ENCODE assay signal across 12 cellular contexts in the genomic region with DNA sequence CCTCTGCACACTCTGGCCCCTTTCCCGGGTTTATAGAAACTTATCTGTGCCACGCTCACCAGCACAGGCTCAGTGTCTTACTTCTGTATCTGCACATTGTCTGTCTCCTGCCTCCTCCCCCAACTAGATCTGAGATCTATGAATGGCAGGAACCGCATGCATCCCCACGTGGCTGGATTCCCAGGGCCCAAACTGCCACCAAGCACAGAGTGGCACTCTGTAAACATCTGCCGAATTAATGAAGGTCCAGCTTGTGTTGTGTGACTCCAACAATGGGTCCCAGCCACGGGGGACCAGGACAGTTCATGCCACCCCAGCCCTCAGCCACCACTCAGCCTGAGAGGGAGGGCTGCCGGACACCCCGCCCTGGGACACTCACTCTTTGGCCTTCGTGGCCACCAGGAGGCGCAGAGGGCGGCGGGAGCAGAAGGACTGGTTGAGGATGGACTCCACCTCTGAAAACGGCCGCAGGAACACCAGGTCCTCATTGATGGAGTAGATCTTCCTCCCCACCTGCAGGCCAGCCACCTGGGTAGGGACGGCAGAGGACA.
A peak's percentile ranks its signal among the peaks of the same experiment; 100 is the strongest.
DNase-seq lines count a peak whose midpoint lies in the region; ATAC-seq and TF ChIP-seq lines count a peak whose summit lies in the region.
"Had no signal": no experiment of that assay in that cellular context is flagged by ENCODE, and none has a peak within 500 bp of the region (broad histone marks: within the 10 kb centered on the region; RNA-seq: fewer than 3 reads in every experiment).

No MANE protein-coding gene starts in this region.

- intact Hi-C loops in left ventricle myocardium superior (cut with micrococcal nuclease) (loop anchor here (5.0 kb wide), 1 partner anchor 246 kb away; no protein-coding TSS in a partner anchor), left ventricle myocardium inferior (cut with micrococcal nuclease) (loop anchor here (5.0 kb wide), 1 partner anchor 251 kb away; no protein-coding TSS in a partner anchor)

- ATAC-seq in left ventricle myocardium superior = peak; percentile 10
- no peak for ATAC-seq in HG03439 (IDR thresholded peaks at IDR 0.05; ENCODE audit: unreplicated experiment)
- ATAC-seq in HG02884 (IDR thresholded peaks at IDR 0.05; ENCODE audit: unreplicated experiment) = no peak

- peaks cover 11% of the 10 kb centered on the region for H3K4me1 ChIP-seq in left ventricle myocardium inferior

- no peak overlapping the region for H3K27ac Mint-ChIP-seq in type B pancreatic cell
- H3K27ac Mint-ChIP-seq in progenitor cell of endocrine pancreas = no peak overlapping the region

- H3K27me3 ChIP-seq in left ventricle myocardium inferior (ENCODE audit: low read depth) = no peaks in the 10 kb centered on the region

- no peak overlapping the region for H3K4me3 Mint-ChIP-seq in type B pancreatic cell
- H3K4me3 Mint-ChIP-seq in progenitor cell of endocrine pancreas (ENCODE audit: low read depth) = no peak overlapping the region
- H3K4me3 Mint-ChIP-seq: nephron had no signal

- peaks cover 7% of the 10 kb centered on the region for H3K36me3 Mint-ChIP-seq in type B pancreatic cell
- peaks cover 2% of the 10 kb centered on the region for H3K36me3 Mint-ChIP-seq in progenitor cell of endocrine pancreas (ENCODE audit: insufficient read depth)

- in situ Hi-C loops in SK-MEL-5 (cut with HindIII; ENCODE audit: low pct_unique_long_range_greater_than_20kb, low sequenced_read_pairs) = no loop called here

- peaks cover 4% of the 10 kb centered on the region for H3K4me1 Mint-ChIP-seq in type B pancreatic cell (ENCODE audit: unreplicated experiment)
- H3K4me1 Mint-ChIP-seq in progenitor cell of endocrine pancreas (ENCODE audit: low read depth) = no peaks in the 10 kb centered on the region

- peaks cover 9% of the 10 kb centered on the region for H3K9me3 Mint-ChIP-seq in type B pancreatic cell
- peaks cover 4% of the 10 kb centered on the region for H3K9me3 Mint-ChIP-seq in progenitor cell of endocrine pancreas (ENCODE audit: low read depth)

- H3K27me3 Mint-ChIP-seq in type B pancreatic cell = peaks cover 4% of the 10 kb centered on the region
- H3K27me3 Mint-ChIP-seq in progenitor cell of endocrine pancreas = no peaks in the 10 kb centered on the region

- peaks cover 50% of the 10 kb centered on the region for H3K36me3 ChIP-seq in left ventricle myocardium inferior

- no peak for TF ChIP-seq CTCF in left ventricle myocardium inferior (IDR thresholded peaks at IDR 0.05; ENCODE audit: borderline replicate concordance)
- TF ChIP-seq CTCF in type B pancreatic cell (conservative IDR thresholded peaks at IDR 0.05) = peak; percentile 56
- TF ChIP-seq CTCF in progenitor cell of endocrine pancreas (IDR thresholded peaks at IDR 0.05; ENCODE audit: unreplicated experiment) = no peak

- H3K9me3 ChIP-seq in left ventricle myocardium inferior (replicated peaks) = peaks cover 10% of the 10 kb centered on the region

- no peak overlapping the region for H3K4me3 ChIP-seq in left ventricle myocardium inferior

- H3K27ac ChIP-seq in left ventricle myocardium inferior (replicated peaks) = no peak overlapping the region

- no peak for DNase-seq in left ventricle myocardium superior
- DNase-seq in left ventricle myocardium inferior = no peak
- DNase-seq in SK-MEL-5 (ENCODE audit: low read depth, low spot score) = peak; percentile 71
- DNase-seq in glomerular visceral epithelial cell (ENCODE audit: extremely low spot score) = peak; percentile 16
- DNase-seq in type B pancreatic cell (ENCODE audit: extremely low spot score, unreplicated experiment) = no peak
- no peak for DNase-seq in progenitor cell of endocrine pancreas (ENCODE audit: low spot score, unreplicated experiment)
- DNase-seq: effector memory CD4-positive, alpha-beta T cell; NCI-H1694; stimulated activated CD8-positive, alpha-beta memory T cell treated with anti-CD3 and anti-CD28 coated beads, Interleukin-4, amount 100 ng/mL, for 48 hours had no signal

Comparison
In these comparisons a context has a peak if more than half of its experiments do, and no peak if none do; other contexts are left out.
1. DNase-seq: peak in SK-MEL-5 (single experiment) and glomerular visceral epithelial cell (single experiment); none in left ventricle myocardium superior (single experiment), left ventricle myocardium inferior (single experiment), type B pancreatic cell (single experiment) and progenitor cell of endocrine pancreas (single experiment).